In genomic region chr15:64810499-64811326, GRCh38 we compare ENCODE assay signal across 14 cellular contexts. TPM values are rescaled to one million over a fixed set of nuclear protein-coding genes. Genes with fewer than 3 reads are reported as not detected.
DNase-seq lines count a peak whose midpoint lies in the region; ATAC-seq and TF ChIP-seq lines count a peak whose summit lies in the region.
"Had no signal": no experiment of that assay in that cellular context is flagged by ENCODE, and none has a peak within 500 bp of the region (broad histone marks: within the 10 kb centered on the region; RNA-seq: fewer than 3 reads in every experiment).

No MANE protein-coding gene starts in this region.

- peaks cover 67% of the 10 kb centered on the region for H3K4me1 ChIP-seq in HUES48 (ENCODE audit: control insufficient read depth, insufficient read depth, low read length)
- peaks cover 19% of the 10 kb centered on the region for H3K4me1 ChIP-seq in endodermal cell (ENCODE audit: control insufficient read depth, insufficient read depth, low read length)
- peaks cover 0 to 25% of the 10 kb centered on the region in 2 donors for H3K4me1 ChIP-seq in muscle layer of duodenum (ENCODE audit: control insufficient read depth in 1 of 2, insufficient read depth in 2 of 2, low read length in 2 of 2)
- H3K4me1 ChIP-seq in uterus: peaks cover 0 to 10% of the 10 kb centered on the region in 2 donors
- H3K4me1 ChIP-seq in heart left ventricle: peaks cover 0 to 16% (median 0%) of the 10 kb centered on the region in 12 donors
- H3K4me1 ChIP-seq: colonic mucosa, HAP-1, thyroid gland had no signal

- H3K36me3 ChIP-seq in HUES48 (ENCODE audit: control insufficient read depth, insufficient read depth, low read length) (peaks cover 8% of the 10 kb centered on the region), endodermal cell (ENCODE audit: control insufficient read depth, insufficient read depth, low read length) (no peaks in the 10 kb centered on the region), muscle layer of duodenum (ENCODE audit: control insufficient read depth in 1 of 2, insufficient read depth in 2 of 2, low read length in 2 of 2) (no peaks in the 10 kb centered on the region), uterus (no peaks in the 10 kb centered on the region), heart left ventricle (no peaks in the 10 kb centered on the region)
- H3K36me3 ChIP-seq: colonic mucosa, thyroid gland had no signal

- no peaks in the 10 kb centered on the region for H3K27me3 Mint-ChIP-seq in endodermal cell (ENCODE audit: insufficient read depth)

- TF ChIP-seq POLR2A in uterus (IDR thresholded peaks at IDR 0.05) (no peak), heart left ventricle (IDR thresholded peaks at IDR 0.05) (no peak)

- peak overlapping the region; percentile 98 for H3K27ac Mint-ChIP-seq in endodermal cell
- H3K27ac Mint-ChIP-seq: activated CD4-positive, alpha-beta T cell treated with anti-CD3 and anti-CD28 coated beads for 36 hours had no signal

- H3K36me3 Mint-ChIP-seq in endodermal cell (ENCODE audit: low read depth): no peaks in the 10 kb centered on the region

- DNase-seq in endodermal cell (peak; percentile 91), uterus (no peak), heart left ventricle (no peak), inferior parietal cortex (ENCODE audit: extremely low spot score) (no peak), middle frontal gyrus (ENCODE audit: extremely low spot score, low spot score) (no peak)

- H3K4me3 ChIP-seq in HUES48 (ENCODE audit: low read depth, low read length): peak overlapping the region; percentile 45
- peak overlapping the region; percentile 71 for H3K4me3 ChIP-seq in endodermal cell (ENCODE audit: low read length)
- H3K4me3 ChIP-seq in muscle layer of duodenum (ENCODE audit: low read depth in 1 of 2, low read length in 2 of 2): no peak overlapping the region
- no peak overlapping the region for H3K4me3 ChIP-seq in uterus
- no peak overlapping the region for H3K4me3 ChIP-seq in heart left ventricle
- H3K4me3 ChIP-seq: colonic mucosa, HAP-1, K562, thyroid gland had no signal

- no peak for ATAC-seq in heart left ventricle

- WGBS in endodermal cell (ENCODE audit: insufficient coverage in 1 of 2, insufficient read length in 1 of 2), 2 experiments: 1% methylated on average over 6 of the region's 6 CpGs; no CpG with 5 or more reads in 1 of the 2 experiments
- 75 to 82% (median 80%) methylated on average over 6 of the region's 6 CpGs for WGBS in heart left ventricle, 4 donors

- peaks cover 56% of the 10 kb centered on the region for H3K4me1 Mint-ChIP-seq in endodermal cell
- H3K4me1 Mint-ChIP-seq: activated CD4-positive, alpha-beta T cell treated with anti-CD3 and anti-CD28 coated beads for 36 hours had no signal

- H3K27me3 ChIP-seq in HUES48 (ENCODE audit: control insufficient read depth, insufficient read depth, low read length): no peaks in the 10 kb centered on the region
- no peaks in the 10 kb centered on the region for H3K27me3 ChIP-seq in endodermal cell (ENCODE audit: control insufficient read depth, insufficient read depth, low read length, poor library complexity, severe bottlenecking)
- no peaks in the 10 kb centered on the region for H3K27me3 ChIP-seq in muscle layer of duodenum (ENCODE audit: low read depth, low read length)
- H3K27me3 ChIP-seq in uterus: no peaks in the 10 kb centered on the region
- no peaks in the 10 kb centered on the region for H3K27me3 ChIP-seq in heart left ventricle
- H3K27me3 ChIP-seq: colonic mucosa, thyroid gland had no signal

- intact Hi-C loops in uterus (cut with DNase I; ENCODE audit: low total_unique reads): loop anchor here (5.0 kb wide), 1 partner anchor 78 kb away; no protein-coding TSS in a partner anchor
- intact Hi-C loops in heart left ventricle (cut with DNase I): loop anchor here in 9 of 10 donors (1.0 to 10.0 kb wide), 12 partner anchors 38 to 128 kb away; no protein-coding TSS in a partner anchor

- H3K9ac ChIP-seq in HUES48 (ENCODE audit: low read depth, low read length) (peak overlapping the region; percentile 62), endodermal cell (ENCODE audit: extremely low read depth, low read length, poor library complexity, severe bottlenecking) (peak overlapping the region; percentile 54)

- H3K9me3 ChIP-seq in HUES48 (ENCODE audit: control insufficient read depth, insufficient read depth, low read length) (no peaks in the 10 kb centered on the region), endodermal cell (ENCODE audit: control insufficient read depth, low read length) (no peaks in the 10 kb centered on the region), muscle layer of duodenum (ENCODE audit: control insufficient read depth in 1 of 2, low read length in 2 of 2) (no peaks in the 10 kb centered on the region), uterus (no peaks in the 10 kb centered on the region), heart left ventricle (no peaks in the 10 kb centered on the region)
- H3K9me3 ChIP-seq: Caco-2, colonic mucosa, HAP-1, thyroid gland had no signal

- H3K4me3 Mint-ChIP-seq in endodermal cell: peak overlapping the region; percentile 52
- H3K4me3 Mint-ChIP-seq: activated CD4-positive, alpha-beta T cell treated with anti-CD3 and anti-CD28 coated beads for 36 hours had no signal

- H3K9me3 Mint-ChIP-seq in endodermal cell: no peaks in the 10 kb centered on the region

- TF ChIP-seq CTCF in endodermal cell (conservative IDR thresholded peaks at IDR 0.05): no peak
- no peak for TF ChIP-seq CTCF in uterus (IDR thresholded peaks at IDR 0.05)
- TF ChIP-seq CTCF in heart left ventricle (IDR thresholded peaks at IDR 0.05): no peak

- H3K27ac ChIP-seq in HUES48 (ENCODE audit: low read depth, low read length) (peak overlapping the region; percentile 98), endodermal cell (ENCODE audit: low read depth, low read length) (peak overlapping the region; percentile 3), muscle layer of duodenum (ENCODE audit: low read length) (peak overlapping the region; percentile 7), uterus (peak overlapping the region; percentile 52 to 62), heart left ventricle (peak overlapping the region in 1 of 12 donors; percentile 90)
- H3K27ac ChIP-seq: colonic mucosa, RWPE1, thyroid gland had no signal

RNA-seq across cellular contexts. Expression of gene PIF1, which starts 14.7 kb away (rescaled TPM):
- total RNA-seq in endodermal cell (10 to 100 TPM; 60.7 to 64.6 TPM), uterus (1 to 10 TPM in 1 of 4 donors, under 1 TPM in 2, not detected in 1; 0.24 to 5.5 (median 0.29) TPM), heart left ventricle (1 to 10 TPM in 2 of 9 donors, under 1 TPM in 5, not detected in 2; 0.23 to 4.6 (median 0.52) TPM)
- polyA plus RNA-seq in endodermal cell (2013, experiment 1 of 2): 46.2 TPM
- polyA plus RNA-seq in endodermal cell (2013, experiment 2 of 2): 44.8 TPM
- polyA plus RNA-seq in heart left ventricle: under 1 TPM; 0.40 to 0.88 TPM

RNA-seq across cellular contexts. Expression of gene PLEKHO2, which starts 31.0 kb away (rescaled TPM):
- total RNA-seq in endodermal cell (10 to 100 TPM; 10.2 to 12.9 TPM), uterus (10 to 100 TPM; 10.3 to 46.2 (median 23.0) TPM), heart left ventricle (10 to 100 TPM in 3 of 9 donors, 1 to 10 TPM in 6; 7.0 to 50.8 (median 9.2) TPM)
- 10.9 TPM for polyA plus RNA-seq in endodermal cell (2013, experiment 1 of 2)
- 10.4 TPM for polyA plus RNA-seq in endodermal cell (2013, experiment 2 of 2)
- polyA plus RNA-seq in heart left ventricle: 10 to 100 TPM in 1 of 2 donors, 1 to 10 TPM in 1; 5.3 to 13.4 TPM

RNA-seq across cellular contexts. Expression of gene RBPMS2, which starts 35.3 kb away (rescaled TPM):
- 100 to 1,000 TPM in 1 of 2 donors, 10 to 100 TPM in 1; 86.0 to 131 TPM for total RNA-seq in endodermal cell
- polyA plus RNA-seq in endodermal cell (2013, experiment 1 of 2): 59.9 TPM
- 49.6 TPM for polyA plus RNA-seq in endodermal cell (2013, experiment 2 of 2)
- total RNA-seq in uterus: 10 to 100 TPM in 1 of 4 donors, 1 to 10 TPM in 3; 1.5 to 58.4 (median 6.4) TPM
- 100 to 1,000 TPM in 7 of 9 donors, 10 to 100 TPM in 2; 49.8 to 530 (median 189) TPM for total RNA-seq in heart left ventricle
- 100 to 1,000 TPM; 238 to 408 TPM for polyA plus RNA-seq in heart left ventricle
- total RNA-seq: activated CD4-positive, alpha-beta T cell treated with anti-CD3 and anti-CD28 coated beads for 36 hours had no signal

Comparison
In these comparisons a context has a peak if more than half of its experiments do, and no peak if none do; other contexts are left out.
1. H3K4me3 ChIP-seq: peak in HUES48 (single experiment) and endodermal cell (single experiment); none in muscle layer of duodenum (0 of 2), uterus (0 of 2) and heart left ventricle (0 of 12).
2. RNA of gene PIF1, which starts 14.7 kb away (total RNA-seq): 60.7 to 64.6 TPM in endodermal cell; 0.23 to 4.6 TPM in heart left ventricle and 0.24 to 5.5 TPM in uterus; every median in the first group is over 4 times any median in the second.